31 cellular contexts compared by ENCODE assay signal in genomic region chr1:58041621-58042020, GRCh38.
DNase-seq lines count a peak whose midpoint lies in the region; ATAC-seq, FAIRE-seq and TF ChIP-seq lines count a peak whose summit lies in the region.
"Had no signal": no experiment of that assay in that cellular context is flagged by ENCODE, and none has a peak within 500 bp of the region (broad histone marks: within the 10 kb centered on the region; RNA-seq: fewer than 3 reads in every experiment).

No MANE protein-coding gene starts in this region.

- 28% methylated on average over 2 of the region's 2 CpGs for whole genome bisulfite sequencing in hepatocyte (ENCODE audit: low lambda C conversion rate, missing lambda C conversion rate)

- no peak overlapping the region for H3K27ac Mint-ChIP-seq in MCF 10A (ENCODE audit: low read depth, unreplicated experiment)
- H3K27ac Mint-ChIP-seq: activated naive CD4-positive, alpha-beta T cell treated with anti-CD3 and anti-CD28 coated beads, Interleukin-2, amount 10 ng/mL, durations not matched to agents 7 days and 5 days; CD4-positive, alpha-beta memory T cell; nephron progenitor cell had no signal

- H3K4me2 ChIP-seq in hepatocyte: no peak overlapping the region
- H3K4me2 ChIP-seq: smooth muscle cell had no signal

- intact Hi-C loops in MCF 10A (cut with micrococcal nuclease): no loop called here
- intact Hi-C loops in breast epithelium (cut with DNase I; ENCODE audit: low total_unique reads): no loop called here
- intact Hi-C loops in lower lobe of right lung (cut with DNase I): no loop called here

- H3K36me3 ChIP-seq in breast epithelium (no peaks in the 10 kb centered on the region), hepatocyte (replicated peaks; ENCODE audit: insufficient read depth, low read depth) (no peaks in the 10 kb centered on the region), lower lobe of right lung (no peaks in the 10 kb centered on the region)
- H3K36me3 ChIP-seq: colonic mucosa, pancreas, right atrium auricular region, tibial nerve had no signal

- no TSS peak for BruUV-seq in MCF 10A (replicated peaks; lab: Mats Ljungman, UMichigan)

- H3K4me1 ChIP-seq in breast epithelium (no peaks in the 10 kb centered on the region), hepatocyte (ENCODE audit: insufficient read depth) (no peaks in the 10 kb centered on the region), lower lobe of right lung (no peaks in the 10 kb centered on the region)
- H3K4me1 ChIP-seq: colonic mucosa, pancreas, right atrium auricular region, tibial nerve had no signal

- H3K9me3 Mint-ChIP-seq in MCF 10A (ENCODE audit: unreplicated experiment): no peaks in the 10 kb centered on the region
- H3K9me3 Mint-ChIP-seq: activated naive CD4-positive, alpha-beta T cell treated with anti-CD3 and anti-CD28 coated beads, Interleukin-2, amount 10 ng/mL, durations not matched to agents 7 days and 5 days; nephron progenitor cell had no signal

- POLR2A ChIA-PET in MCF 10A (lab: Yijun Ruan, JAX): no interaction called here

- FAIRE-seq in urothelium cell line (lab: Jason Lieb, UNC): no peak
- FAIRE-seq: G401.6, GM19239, islet of Langerhans, pancreas had no signal

- H3K36me3 Mint-ChIP-seq in MCF 10A (ENCODE audit: insufficient read depth, unreplicated experiment): no peaks in the 10 kb centered on the region
- H3K36me3 Mint-ChIP-seq: activated naive CD4-positive, alpha-beta T cell treated with anti-CD3 and anti-CD28 coated beads, Interleukin-2, amount 10 ng/mL, durations not matched to agents 7 days and 5 days; CD4-positive, alpha-beta memory T cell had no signal

- no peak overlapping the region for H3K27ac ChIP-seq in breast epithelium
- no peak overlapping the region for H3K27ac ChIP-seq in hepatocyte
- H3K27ac ChIP-seq in lower lobe of right lung: no peak overlapping the region
- H3K27ac ChIP-seq: colonic mucosa, pancreas, right atrium auricular region, tibial nerve had no signal

- no peaks in the 10 kb centered on the region for H3K9me2 ChIP-seq in hepatocyte (replicated peaks; ENCODE audit: insufficient read depth)

- no peak for ATAC-seq in HG03571 (IDR thresholded peaks at IDR 0.05; ENCODE audit: unreplicated experiment)
- ATAC-seq in lower lobe of right lung: no peak
- ATAC-seq: pancreas had no signal

- no peaks in the 10 kb centered on the region for H4K20me1 ChIP-seq in hepatocyte (ENCODE audit: insufficient read depth, poor library complexity, severe bottlenecking)

- no peak overlapping the region for H2AFZ ChIP-seq in hepatocyte

- TF ChIP-seq CTCF in MCF 10A (IDR thresholded peaks at IDR 0.05; ENCODE audit: unreplicated experiment): no peak
- TF ChIP-seq CTCF in breast epithelium (IDR thresholded peaks at IDR 0.05): no peak
- no peak for TF ChIP-seq CTCF in hepatocyte (IDR thresholded peaks at IDR 0.05; ENCODE audit: poor library complexity)
- no peak for TF ChIP-seq CTCF in lower lobe of right lung (IDR thresholded peaks at IDR 0.05)

- peaks cover 12% of the 10 kb centered on the region for H3K27me3 Mint-ChIP-seq in MCF 10A (ENCODE audit: insufficient read depth, unreplicated experiment)
- H3K27me3 Mint-ChIP-seq: activated naive CD4-positive, alpha-beta T cell treated with anti-CD3 and anti-CD28 coated beads, Interleukin-2, amount 10 ng/mL, durations not matched to agents 7 days and 5 days had no signal

- H3K27me3 ChIP-seq in breast epithelium: no peaks in the 10 kb centered on the region
- peaks cover 5% of the 10 kb centered on the region for H3K27me3 ChIP-seq in hepatocyte
- H3K27me3 ChIP-seq in lower lobe of right lung (ENCODE audit: low read depth): no peaks in the 10 kb centered on the region
- H3K27me3 ChIP-seq: colonic mucosa, pancreas, right atrium auricular region, tibial nerve had no signal

- H3K9me3 ChIP-seq in breast epithelium: no peaks in the 10 kb centered on the region
- H3K9me3 ChIP-seq in hepatocyte (ENCODE audit: low read depth): no peaks in the 10 kb centered on the region
- H3K9me3 ChIP-seq in lower lobe of right lung: no peaks in the 10 kb centered on the region
- H3K9me3 ChIP-seq: colonic mucosa, pancreas, right atrium auricular region, tibial nerve had no signal

- H3K4me3 Mint-ChIP-seq in MCF 10A (ENCODE audit: unreplicated experiment): no peak overlapping the region
- H3K4me3 Mint-ChIP-seq: activated naive CD4-positive, alpha-beta T cell treated with anti-CD3 and anti-CD28 coated beads, Interleukin-2, amount 10 ng/mL, durations not matched to agents 7 days and 5 days; CD4-positive, alpha-beta memory T cell; nephron progenitor cell had no signal

- DNase-seq in MCF 10A (ENCODE audit: unreplicated experiment) (peak; percentile 10), breast epithelium (ENCODE audit: low spot score in 2 of 2) (no peak), SW480 (ENCODE audit: low spot score) (peak; percentile 98), hepatocyte (ENCODE audit: low spot score) (peak; percentile 8), urothelium cell line (ENCODE audit: low spot score) (peak; percentile 68), GF-D8 (lab: John Stamatoyannopoulos, UW) (no peak), lower lobe of right lung (no peak)
- DNase-seq: activated CD4-positive, alpha-beta T cell treated with anti-CD3 and anti-CD28 coated beads, Interleukin-2, amount 50 U/mL, for 48 hours; activated CD8-positive, alpha-beta memory T cell treated with anti-CD3 and anti-CD28 coated beads, Interleukin-2, amount 50 U/mL, for 48 hours; activated naive CD4-positive, alpha-beta T cell treated with anti-CD3 and anti-CD28 coated beads, Interleukin-2, amount 10 ng/mL, durations not matched to agents 7 days and 5 days; AML-193; amniotic stem cell; CD4-positive, alpha-beta memory T cell; colonic mucosa; DMS153; HCEC 1CT; KG1; NCI-H1436; NCI-H524; nephron progenitor cell; pancreas; stimulated activated CD4-positive, alpha-beta T cell treated with anti-CD3 and anti-CD28 coated beads, Interleukin-2, amount 100 ng/mL, for 24 hours; T-helper 1 cell had no signal

- H3K4me3 ChIP-seq in breast epithelium: no peak overlapping the region
- H3K4me3 ChIP-seq in hepatocyte: no peak overlapping the region
- H3K4me3 ChIP-seq in lower lobe of right lung: no peak overlapping the region
- H3K4me3 ChIP-seq: colonic mucosa, lung, pancreas, right atrium auricular region, smooth muscle cell, tibial nerve had no signal

- no peaks in the 10 kb centered on the region for H3K79me2 ChIP-seq in hepatocyte

- no peaks in the 10 kb centered on the region for H3K4me1 Mint-ChIP-seq in MCF 10A (ENCODE audit: insufficient read depth, unreplicated experiment)
- H3K4me1 Mint-ChIP-seq: activated naive CD4-positive, alpha-beta T cell treated with anti-CD3 and anti-CD28 coated beads, Interleukin-2, amount 10 ng/mL, durations not matched to agents 7 days and 5 days; CD4-positive, alpha-beta memory T cell; nephron progenitor cell had no signal

- CTCF ChIA-PET in MCF 10A (lab: Yijun Ruan, JAX): interaction anchor here (0.6 kb wide), 1 partner anchor 28 kb away, joined by 4 read pairs; no protein-coding TSS in a partner anchor

- TF ChIP-seq POLR2A in breast epithelium (IDR thresholded peaks at IDR 0.05): no peak

Comparison
In these comparisons a context has a peak if more than half of its experiments do, and no peak if none do; other contexts are left out.
1. DNase-seq: peak in MCF 10A (single experiment), SW480 (single experiment), hepatocyte (single experiment) and urothelium cell line (single experiment); none in breast epithelium (0 of 2), GF-D8 (single experiment) and lower lobe of right lung (single experiment).